ENCODE assay signal across 12 cellular contexts in the genomic region with DNA sequence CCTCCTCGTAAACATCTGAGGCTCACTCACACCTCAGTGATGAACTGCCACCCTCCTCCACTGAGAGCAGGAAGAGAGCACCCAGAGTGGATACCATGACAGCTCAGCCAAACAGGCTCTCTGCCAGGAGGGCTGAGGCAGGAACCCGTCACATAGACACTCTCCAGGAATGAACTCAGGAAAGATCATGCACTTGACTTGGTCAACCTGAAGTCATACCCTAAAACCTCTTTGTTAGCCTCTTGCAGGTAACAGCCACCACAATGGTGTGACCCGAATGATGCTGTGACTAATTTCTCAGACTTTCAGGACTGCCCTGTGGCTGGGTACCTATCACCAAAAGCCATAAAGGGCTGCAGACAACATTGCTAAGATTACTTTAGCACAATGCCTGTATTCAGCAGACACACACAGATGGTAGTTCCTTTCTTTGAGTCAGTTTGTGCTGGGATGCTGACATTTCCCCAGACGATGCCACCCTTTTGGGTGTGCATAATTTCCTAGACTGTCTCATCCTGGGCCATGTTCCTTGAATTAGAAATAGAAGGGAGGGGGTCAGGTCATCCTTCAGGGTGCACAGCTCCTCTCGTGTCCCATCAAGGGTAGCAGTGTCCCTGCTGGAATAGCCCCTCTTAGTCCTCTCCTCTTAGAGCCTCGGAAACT. TPM values are rescaled to one million over a fixed set of nuclear protein-coding genes. Genes with fewer than 3 reads are reported as not detected.
DNase-seq lines count a peak whose midpoint lies in the region; ATAC-seq and TF ChIP-seq lines count a peak whose summit lies in the region.
"Had no signal": no experiment of that assay in that cellular context is flagged by ENCODE, and none has a peak within 500 bp of the region (broad histone marks: within the 10 kb centered on the region; RNA-seq: fewer than 3 reads in every experiment).

No MANE protein-coding gene starts in this region.

- H3K4me1 ChIP-seq in mammary epithelial cell (ENCODE audit: insufficient read depth, low read length): peaks cover 11% of the 10 kb centered on the region

- H3K9ac ChIP-seq in mammary epithelial cell (ENCODE audit: insufficient read depth, low read length): no peak overlapping the region

- no peaks in the 10 kb centered on the region for H3K9me3 ChIP-seq in mammary epithelial cell (replicated peaks; ENCODE audit: insufficient read depth, low read length)
- H3K9me3 ChIP-seq: upper lobe of right lung had no signal

- peaks cover 5% of the 10 kb centered on the region for H3K27me3 ChIP-seq in mammary epithelial cell (ENCODE audit: insufficient read depth, low read length)
- H3K27me3 ChIP-seq: upper lobe of right lung had no signal

- intact Hi-C loops in mammary epithelial cell (cut with micrococcal nuclease): no loop called here

- no peak overlapping the region for H3K4me2 ChIP-seq in mammary epithelial cell (ENCODE audit: insufficient read depth, low read depth, low read length)

- no peaks in the 10 kb centered on the region for H3K36me3 ChIP-seq in mammary epithelial cell (ENCODE audit: insufficient read depth, low read length)
- H3K36me3 ChIP-seq: upper lobe of right lung had no signal

- ATAC-seq in GM18517 (IDR thresholded peaks at IDR 0.05; ENCODE audit: unreplicated experiment) (peak; percentile 43), HG02973 (IDR thresholded peaks at IDR 0.05; ENCODE audit: unreplicated experiment) (peak; percentile 49), omental fat pad (ENCODE audit: low FRiP score) (peak; percentile 60), GM19035 (IDR thresholded peaks at IDR 0.05; ENCODE audit: unreplicated experiment) (no peak), HG02623 (IDR thresholded peaks at IDR 0.05; ENCODE audit: unreplicated experiment) (no peak)
- ATAC-seq in activated CD4-positive, CD25-positive, alpha-beta regulatory T cell treated with anti-CD3 and anti-CD28 coated beads, Interleukin-2, amount 50 U/mL, for 24 hours: no peak

- no peak overlapping the region for H3K27ac ChIP-seq in mammary epithelial cell (ENCODE audit: insufficient read depth, low read depth, low read length)
- H3K27ac ChIP-seq: upper lobe of right lung had no signal

- 57% methylated on average over 5 of the region's 6 CpGs for WGBS in mammary epithelial cell (ENCODE audit: low coverage, missing lambda C conversion rate)

- no peak overlapping the region for H2AFZ ChIP-seq in mammary epithelial cell (ENCODE audit: low read depth, low read length)

- no peak for TF ChIP-seq CTCF in mammary epithelial cell (conservative IDR thresholded peaks at IDR 0.05 in 1 of 2, IDR thresholded peaks at IDR 0.05 in 1 of 2; ENCODE audit: extremely low read depth in 1 of 2, insufficient read depth in 1 of 2, low read depth in 1 of 2, low read length in 2 of 2)
- TF ChIP-seq CTCF in omental fat pad (IDR thresholded peaks at IDR 0.05): no peak

- in situ Hi-C loops in mammary epithelial cell (cut with MboI; ENCODE audit: low sequenced_read_pairs in 2 of 2): loop anchor here in 1 of 2 donors (25.0 kb wide), 1 partner anchor 137 kb away; a partner anchor contains a TSS

- no peak overlapping the region for H3K4me3 ChIP-seq in mammary epithelial cell (replicated peaks in 1 of 3; ENCODE audit: insufficient read depth in 1 of 3, low read depth in 2 of 3, low read length in 3 of 3)
- H3K4me3 ChIP-seq: lung, upper lobe of right lung had no signal

- CTCF ChIA-PET in mammary epithelial cell (lab: Charles Lee; ENCODE audit: low non-redundant PET): no interaction called here

- no TSS peak for BruUV-seq in mammary epithelial cell (replicated peaks; lab: Mats Ljungman, UMichigan)

- no peaks in the 10 kb centered on the region for H4K20me1 ChIP-seq in mammary epithelial cell (ENCODE audit: insufficient read depth, low read length)

- no peaks in the 10 kb centered on the region for H3K79me2 ChIP-seq in mammary epithelial cell (ENCODE audit: insufficient read depth, low read length)

- DNase-seq in mammary epithelial cell (peak; percentile 71), omental fat pad (ENCODE audit: low spot score) (no peak)
- DNase-seq: activated CD8-positive, alpha-beta memory T cell treated with anti-CD3 and anti-CD28 coated beads, Interleukin-2, amount 50 U/mL, for 48 hours; NCI-H748 treated with DMSO at 0.1 percent for 48 hours; T-helper 1 cell; upper lobe of right lung had no signal

- dilution Hi-C loops in mammary epithelial cell (cut with HindIII; ENCODE audit: low sequenced_read_pairs): no loop called here

RNA-seq across cellular contexts. Expression of a gene that starts 30.3 kb away (rescaled TPM):
- total RNA-seq in mammary epithelial cell (not detected), omental fat pad (under 1 TPM in 2 of 4 donors, not detected in 2; 0.19 to 0.63 TPM)
- polyA plus RNA-seq in mammary epithelial cell: not detected
- not detected for polyA minus RNA-seq in mammary epithelial cell

RNA-seq across cellular contexts. Expression of a gene that starts 57.2 kb away (rescaled TPM):
- total RNA-seq in mammary epithelial cell (not detected), omental fat pad (1 to 10 TPM in 1 of 4 donors, under 1 TPM in 1, not detected in 2; 0.65 to 2.0 TPM)
- not detected for polyA plus RNA-seq in mammary epithelial cell
- not detected for polyA minus RNA-seq in mammary epithelial cell
- total RNA-seq: upper lobe of right lung had no signal

Comparison
In these comparisons a context has a peak if more than half of its experiments do, and no peak if none do; other contexts are left out.
1. ATAC-seq: peak in GM18517 (single experiment), HG02973 (single experiment) and omental fat pad (single experiment); none in activated CD4-positive, CD25-positive, alpha-beta regulatory T cell treated with anti-CD3 and anti-CD28 coated beads, Interleukin-2, amount 50 U/mL, for 24 hours (0 of 2), GM19035 (single experiment) and HG02623 (single experiment).